ENCODE assay signal across 16 cellular contexts in the genomic region with DNA sequence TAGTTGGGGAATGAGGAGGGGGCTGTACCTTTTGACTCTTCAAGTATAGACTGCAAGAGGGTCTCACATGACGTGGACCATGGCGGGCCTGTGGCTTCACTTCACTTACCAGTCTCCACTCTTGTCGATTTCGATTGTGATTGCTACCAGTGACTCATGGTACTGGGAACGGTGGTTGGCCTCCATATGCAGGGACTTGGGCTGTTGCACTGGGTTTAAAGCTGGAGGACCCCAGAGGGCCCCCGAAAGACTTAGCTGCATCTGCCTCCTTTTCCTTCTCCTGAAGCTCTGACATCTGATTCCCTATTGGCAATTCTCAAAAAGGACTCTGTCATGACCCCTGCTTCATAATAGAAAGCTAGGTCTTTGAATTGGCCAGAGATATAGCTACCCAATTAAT.
"Had no signal": no experiment of that assay in that cellular context is flagged by ENCODE, and none has a peak within 500 bp of the region (broad histone marks: within the 10 kb centered on the region; RNA-seq: fewer than 3 reads in every experiment).

No MANE protein-coding gene starts in this region.

- DNase-seq: dermis blood vessel endothelial cell; effector CD4-positive, alpha-beta T cell; effector memory CD4-positive, alpha-beta T cell; foreskin keratinocyte; heart left ventricle; left cardiac atrium; left lung; left ventricle myocardium superior; lower lobe of right lung; mesenchymal stem cell; midbrain had no signal

- H3K27ac ChIP-seq: coronary artery, dorsolateral prefrontal cortex, esophagus muscularis mucosa, foreskin keratinocyte, gastroesophageal sphincter, heart left ventricle, hepatocyte, left lung, lower lobe of right lung had no signal

- ATAC-seq: foreskin keratinocyte, gastroesophageal sphincter, heart left ventricle, left cardiac atrium, left lung, left ventricle myocardium superior, lower lobe of right lung had no signal

- H3K27me3 ChIP-seq: dorsolateral prefrontal cortex, esophagus muscularis mucosa, foreskin keratinocyte, gastroesophageal sphincter, heart left ventricle, hepatocyte, left lung had no signal

- H3K4me3 ChIP-seq: coronary artery, dorsolateral prefrontal cortex, esophagus muscularis mucosa, gastroesophageal sphincter, heart left ventricle, hepatocyte, left lung, lower lobe of right lung had no signal

- H3K4me1 ChIP-seq: foreskin keratinocyte had no signal

- H3K9me3 ChIP-seq: esophagus muscularis mucosa, gastroesophageal sphincter, heart left ventricle, left lung, lower lobe of right lung had no signal
